In the genomic region with DNA sequence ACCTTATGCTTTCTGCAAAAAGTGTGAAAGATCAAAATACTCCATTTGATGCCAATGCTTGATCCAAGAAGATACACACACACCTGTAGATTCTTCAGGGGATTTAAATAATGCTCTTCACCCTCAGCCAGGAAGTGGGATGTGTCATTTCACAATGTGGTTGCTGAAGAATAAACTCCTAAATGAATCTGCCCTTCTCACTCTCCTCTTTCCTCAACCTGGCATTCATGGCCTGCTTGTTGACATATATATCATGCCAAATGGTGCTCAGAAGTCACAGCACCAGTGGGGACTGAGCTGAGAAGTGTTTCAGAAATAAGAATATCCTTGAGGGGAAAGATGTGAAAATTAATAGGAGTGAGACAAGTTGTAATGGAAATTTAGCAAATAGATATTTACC, we compare ENCODE assay signal across 20 cellular contexts.
DNase-seq lines count a peak whose midpoint lies in the region; ATAC-seq and TF ChIP-seq lines count a peak whose summit lies in the region.
"Had no signal": no experiment of that assay in that cellular context is flagged by ENCODE, and none has a peak within 500 bp of the region (broad histone marks: within the 10 kb centered on the region; RNA-seq: fewer than 3 reads in every experiment).

No MANE protein-coding gene starts in this region.

- H3K27me3 Mint-ChIP-seq in effector memory CD8-positive, alpha-beta T cell = peaks cover 0 to 17% of the 10 kb centered on the region in 2 donors

- H3K36me3 Mint-ChIP-seq in effector memory CD8-positive, alpha-beta T cell (ENCODE audit: insufficient read depth) = no peaks in the 10 kb centered on the region
- H3K36me3 Mint-ChIP-seq: T-cell had no signal

- no peak overlapping the region for H3K27ac Mint-ChIP-seq in effector memory CD8-positive, alpha-beta T cell
- H3K27ac Mint-ChIP-seq: CD4-positive, alpha-beta T cell; T-cell had no signal

- POLR2A ChIA-PET in GM10248 (lab: Yijun Ruan, JAX) = no interaction called here

- CTCF ChIA-PET in GM10248 (lab: Yijun Ruan, JAX) = interaction anchor here (0.6 to 1.0 kb wide), 2 partner anchors 16 to 278 kb away, joined by 3 read pairs; no protein-coding TSS in a partner anchor

- H3K4me1 Mint-ChIP-seq in effector memory CD8-positive, alpha-beta T cell (ENCODE audit: low read depth in 2 of 2) = no peaks in the 10 kb centered on the region
- H3K4me1 Mint-ChIP-seq: T-cell had no signal

- H3K4me3 Mint-ChIP-seq in effector memory CD8-positive, alpha-beta T cell = no peak overlapping the region
- H3K4me3 Mint-ChIP-seq: CD4-positive, alpha-beta T cell; T-cell had no signal

- no peak for TF ChIP-seq CTCF in GM10248 (IDR thresholded peaks at IDR 0.05; ENCODE audit: control extremely low read depth, extremely low read depth, low read depth, missing control alignments)

- H3K9me3 Mint-ChIP-seq in effector memory CD8-positive, alpha-beta T cell = no peaks in the 10 kb centered on the region
- H3K9me3 Mint-ChIP-seq: CD4-positive, alpha-beta T cell; T-cell had no signal

- ATAC-seq in GM18502 (IDR thresholded peaks at IDR 0.05; ENCODE audit: poor library complexity, unreplicated experiment) (peak; percentile 26), GM19043 (IDR thresholded peaks at IDR 0.05; ENCODE audit: low read depth, unreplicated experiment) (peak; percentile 24), HG02642 (IDR thresholded peaks at IDR 0.05; ENCODE audit: poor library complexity, unreplicated experiment) (peak; percentile 29)
- no peak for ATAC-seq in effector memory CD8-positive, alpha-beta T cell (replicated peaks)
- ATAC-seq: T-cell had no signal

- peak; percentile 59 for DNase-seq in NCI-H69 (lab: John Stamatoyannopoulos, UW)
- no peak for DNase-seq in NCI-H524 treated with DMSO at 0.1 percent for 48 hours (lab: John Stamatoyannopoulos, UW)
- no peak for DNase-seq in effector memory CD8-positive, alpha-beta T cell
- DNase-seq in NCI-H2227 (lab: John Stamatoyannopoulos, UW; ENCODE audit: unreplicated experiment) = no peak
- DNase-seq in GM10248 (ENCODE audit: extremely low spot score) = no peak
- DNase-seq: 8988T; BE2C; CD4-positive, alpha-beta T cell; EL; H7; NCI-H1048; NCI-H1436 treated with DMSO at 0.1 percent for 48 hours; NCI-H2029 treated with DMSO at 0.1 percent for 48 hours; NCI-H510A; Right ventricle myocardium superior; SK-N-SH; T-cell had no signal
